Comparison of ENCODE assay signal across 13 cellular contexts in genomic region chr6:148925701-148926100, GRCh38.
DNase-seq lines count a peak whose midpoint lies in the region; ATAC-seq and TF ChIP-seq lines count a peak whose summit lies in the region.
"Had no signal": no experiment of that assay in that cellular context is flagged by ENCODE, and none has a peak within 500 bp of the region (broad histone marks: within the 10 kb centered on the region; RNA-seq: fewer than 3 reads in every experiment).

No MANE protein-coding gene starts in this region.

- TF ChIP-seq POLR2A in IMR-90 (IDR thresholded peaks at IDR 0.05; ENCODE audit: low read depth, low read length) = no peak

- no peak overlapping the region for H3K14ac ChIP-seq in IMR-90 (replicated peaks; ENCODE audit: low read depth, low read length)

- dilution Hi-C loops in IMR-90 (cut with HindIII; ENCODE audit: low sequenced_read_pairs, unreplicated experiment) = no loop called here

- H2BK5ac ChIP-seq in IMR-90 (ENCODE audit: low read depth, low read length, poor library complexity, severe bottlenecking) = no peak overlapping the region

- DNase-seq in IMR-90 (peak; percentile 24), astrocyte of the hippocampus (ENCODE audit: low read depth, low spot score) (peak; percentile 41), foreskin melanocyte (peak; percentile 25), renal cortical epithelial cell (ENCODE audit: low read depth) (peak; percentile 45), psoas muscle (no peak)
- DNase-seq: ACHN; CD4-positive, CD25-positive, alpha-beta regulatory T cell; DMS53; GF-D8; H7 had no signal

- H2AFZ ChIP-seq in IMR-90 (replicated peaks; ENCODE audit: low read length, poor library complexity) = no peak overlapping the region

- no peak overlapping the region for H3K56ac ChIP-seq in IMR-90 (ENCODE audit: extremely low read depth, insufficient read depth, low read length)

- no peak for TF ChIP-seq RAD21 in IMR-90 (IDR thresholded peaks at IDR 0.05; ENCODE audit: low read length)

- peaks cover 4 to 6% of the 10 kb centered on the region in 2 experiments; a peak in 2 of 4 replicates for H3K79me1 ChIP-seq in IMR-90 (ENCODE audit: low read depth in 1 of 2, low read length in 2 of 2)

- no peaks in the 10 kb centered on the region; the same call in 1 of the 2 replicates for H4K20me1 ChIP-seq in IMR-90 (ENCODE audit: insufficient read depth, low read length)

- H3K9me1 ChIP-seq in IMR-90 (ENCODE audit: insufficient read depth, low read length) = peaks cover 3% of the 10 kb centered on the region

- H4K5ac ChIP-seq in IMR-90 (ENCODE audit: low read depth, low read length) = no peak overlapping the region

- POLR2A ChIA-PET in IMR-90 (lab: Charles Lee; ENCODE audit: unreplicated experiment) = no interaction called here

- no peak overlapping the region for H2AK9ac ChIP-seq in IMR-90 (replicated peaks; ENCODE audit: low read depth, low read length, poor library complexity)

- H3K18ac ChIP-seq in IMR-90 (ENCODE audit: low read depth, low read length) = no peak overlapping the region

- intact Hi-C loops in IMR-90 (cut with micrococcal nuclease) (no loop called here), psoas muscle (cut with DNase I) (no loop called here)

- H3K4me1 ChIP-seq in IMR-90 (ENCODE audit: control insufficient read depth, insufficient read depth, low read length) (no peaks in the 10 kb centered on the region), psoas muscle (no peaks in the 10 kb centered on the region)
- H3K4me1 ChIP-seq: BLaER1 treated with 17β-estradiol and CSF1 and Interleukin-3, amounts not matched to agents 10 nM and 100 nM had no signal

- H3K4ac ChIP-seq in IMR-90 (ENCODE audit: low read depth, low read length) = no peak overlapping the region

- no TSS peak for BruUV-seq in IMR-90 (replicated peaks; lab: Mats Ljungman, UMichigan)

- H3K27ac ChIP-seq in IMR-90 (ENCODE audit: insufficient read depth, low read length) (no peak overlapping the region), psoas muscle (no peak overlapping the region)
- H3K27ac ChIP-seq: BLaER1 treated with 17β-estradiol and CSF1 and Interleukin-3, amounts not matched to agents 10 nM and 100 nM had no signal

- H2AK5ac ChIP-seq in IMR-90 (ENCODE audit: low read depth, low read length) = no peak overlapping the region

- ATAC-seq in IMR-90 (ENCODE audit: low read depth) (no peak), psoas muscle (no peak), GM21737 (IDR thresholded peaks at IDR 0.05; ENCODE audit: unreplicated experiment) (no peak), HG03460 (IDR thresholded peaks at IDR 0.05; ENCODE audit: unreplicated experiment) (no peak)

- no peak overlapping the region for H4K91ac ChIP-seq in IMR-90 (ENCODE audit: insufficient read depth, low read depth, low read length)

- no peaks in the 10 kb centered on the region for H3K27me3 ChIP-seq in IMR-90 (ENCODE audit: control insufficient read depth, insufficient read depth, low read length)
- no peaks in the 10 kb centered on the region for H3K27me3 ChIP-seq in psoas muscle (ENCODE audit: insufficient read depth in 3 of 3, low read length in 2 of 3)
- H3K27me3 ChIP-seq: BLaER1 treated with 17β-estradiol and CSF1 and Interleukin-3, amounts not matched to agents 10 nM and 100 nM had no signal

- no peak overlapping the region for H2BK15ac ChIP-seq in IMR-90 (ENCODE audit: low read depth, low read length)

- no CpG with 5 or more reads among the region's 2 CpGs for WGBS in IMR-90 (ENCODE audit: extremely low coverage in 2 of 2, insufficient read length in 1 of 2), 2 experiments
- 90 to 92% (median 91%) methylated on average over 2 of the region's 2 CpGs for WGBS in psoas muscle, 3 donors

- no peak overlapping the region for H3K4me2 ChIP-seq in IMR-90 (ENCODE audit: low read depth, low read length)
- H3K4me2 ChIP-seq: BLaER1 treated with 17β-estradiol and CSF1 and Interleukin-3, amounts not matched to agents 10 nM and 100 nM had no signal

- no peak overlapping the region for H3K9ac ChIP-seq in IMR-90 (ENCODE audit: low read depth, low read length)
- H3K9ac ChIP-seq: BLaER1 treated with 17β-estradiol and CSF1 and Interleukin-3, amounts not matched to agents 10 nM and 100 nM had no signal

- H3K23ac ChIP-seq in IMR-90 (ENCODE audit: low read depth, low read length) = no peak overlapping the region

- no peak overlapping the region for H4K8ac ChIP-seq in IMR-90 (ENCODE audit: low read depth in 2 of 2, low read length in 2 of 2)

- H3K9me3 ChIP-seq in IMR-90 (ENCODE audit: control insufficient read depth, insufficient read depth, low read length) = no peaks in the 10 kb centered on the region
- no peaks in the 10 kb centered on the region for H3K9me3 ChIP-seq in psoas muscle

- H3K4me3 ChIP-seq in IMR-90 (ENCODE audit: insufficient read depth, low read depth, low read length) (no peak overlapping the region), psoas muscle (no peak overlapping the region)
- H3K4me3 ChIP-seq: BLaER1 treated with 17β-estradiol and CSF1 and Interleukin-3, amounts not matched to agents 10 nM and 100 nM had no signal

- no peak overlapping the region for H2BK20ac ChIP-seq in IMR-90 (ENCODE audit: low read depth, low read length)

- TF ChIP-seq CTCF in IMR-90 (conservative IDR thresholded peaks at IDR 0.05; ENCODE audit: low read depth, low read length) = no peak
- no peak for TF ChIP-seq CTCF in psoas muscle (IDR thresholded peaks at IDR 0.05)

- CTCF ChIA-PET in IMR-90 (lab: Yijun Ruan, JAX) = no interaction called here

- no peaks in the 10 kb centered on the region for H3K36me3 ChIP-seq in IMR-90 (ENCODE audit: control insufficient read depth, insufficient read depth, low read length)
- H3K36me3 ChIP-seq in psoas muscle (ENCODE audit: insufficient read depth in 1 of 2, low read depth in 1 of 2) = no peaks in the 10 kb centered on the region

- in situ Hi-C loops in IMR-90 (cut with MboI; ENCODE audit: low sequenced_read_pairs) = no loop called here

- no peak overlapping the region for H2BK120ac ChIP-seq in IMR-90 (ENCODE audit: low read depth, low read length)

TF ChIP-seq in IMR-90, 13 proteins besides CTCF, POLR2A, EP300 and RAD21:
- TF ChIP-seq NFE2L2 (IDR thresholded peaks at IDR 0.05; ENCODE audit: low read depth, low read length) (no peak), ELK1 (IDR thresholded peaks at IDR 0.05; ENCODE audit: borderline replicate concordance, low read depth, low read length) (no peak), USF2 (IDR thresholded peaks at IDR 0.05; ENCODE audit: low read depth, low read length) (no peak), MAFK (IDR thresholded peaks at IDR 0.05; ENCODE audit: low read depth, low read length) (no peak), CHD1 (IDR thresholded peaks at IDR 0.05; ENCODE audit: low read depth, low read length) (no peak), FOS (IDR thresholded peaks at IDR 0.05; ENCODE audit: low read depth, low read length) (no peak), RFX5 (IDR thresholded peaks at IDR 0.05; ENCODE audit: low read depth, low read length) (no peak), CEBPB (IDR thresholded peaks at IDR 0.05; ENCODE audit: low read depth, low read length) (no peak), MAZ (IDR thresholded peaks at IDR 0.05; ENCODE audit: borderline replicate concordance, low read depth, low read length) (no peak), RCOR1 (IDR thresholded peaks at IDR 0.05; ENCODE audit: insufficient replicate concordance, low read length) (no peak), BHLHE40 (IDR thresholded peaks at IDR 0.05; ENCODE audit: low read depth, low read length) (no peak), SMC3 (IDR thresholded peaks at IDR 0.05; ENCODE audit: low read depth, low read length) (no peak), MXI1 (IDR thresholded peaks at IDR 0.05; ENCODE audit: borderline replicate concordance, low read depth, low read length) (no peak)

Comparison
In these comparisons a context has a peak if more than half of its experiments do, and no peak if none do; other contexts are left out.
1. DNase-seq: peak in IMR-90 (single experiment), astrocyte of the hippocampus (single experiment), foreskin melanocyte (single experiment) and renal cortical epithelial cell (single experiment); none in psoas muscle (0 of 2).